18 cellular contexts compared by ENCODE assay signal in genomic region chr2:135965756-135966155, GRCh38.
"Had no signal": no experiment of that assay in that cellular context is flagged by ENCODE, and none has a peak within 500 bp of the region (broad histone marks: within the 10 kb centered on the region; RNA-seq: fewer than 3 reads in every experiment).

No MANE protein-coding gene starts in this region.

- DNase-seq: activated CD4-positive, alpha-beta T cell treated with anti-CD3 and anti-CD28 coated beads for 1 hour; activated CD4-positive, alpha-beta T cell treated with anti-CD3 and anti-CD28 coated beads, Interleukin-2, amount 50 U/mL, for 48 hours; activated gamma-delta T cell; activated T-cell treated with anti-CD3 and anti-CD28 coated beads, Interleukin-2, amount 50 U/mL, for 24 hours; anterior cingulate cortex; brain microvascular endothelial cell; cortex of kidney; effector CD4-positive, alpha-beta T cell; esophagus squamous epithelium; islet precursor cell; naive B cell; stimulated activated CD4-positive, alpha-beta T cell treated with anti-CD3 and anti-CD28 coated beads, Interleukin-15, amount 100 ng/mL, for 24 hours; stimulated activated CD4-positive, alpha-beta T cell treated with anti-CD3 and anti-CD28 coated beads, Interleukin-4, amount 100 ng/mL, for 1 hour; stimulated activated naive B cell treated with anti-CD40 and anti-IgM and Interleukin-4, amounts not matched to agents 10 μg/mL and 1 μg/mL and 100 μg/mL, for 72 hours; tibial artery; uterus had no signal

- H3K4me1 ChIP-seq: tibial artery, uterus had no signal

- ATAC-seq: stimulated activated naive B cell treated with anti-CD40 and anti-IgM and Interleukin-4, amounts not matched to agents 10 μg/mL and 1 μg/mL and 100 μg/mL, for 72 hours had no signal

- H3K27ac Mint-ChIP-seq: activated T-cell treated with anti-CD3 and anti-CD28 coated beads, Interleukin-2, amount 50 U/mL, for 24 hours; stimulated activated naive B cell treated with anti-CD40 and anti-IgM and Interleukin-4, amounts not matched to agents 10 μg/mL and 1 μg/mL and 100 μg/mL, for 72 hours had no signal

- H3K4me3 ChIP-seq: esophagus squamous epithelium, hepatocyte, tibial artery, uterus had no signal

- H3K36me3 ChIP-seq: brain microvascular endothelial cell, uterus had no signal

- H3K27ac ChIP-seq: brain microvascular endothelial cell, esophagus squamous epithelium, hepatocyte, tibial artery, uterus had no signal

- H3K27me3 Mint-ChIP-seq: activated T-cell treated with anti-CD3 and anti-CD28 coated beads, Interleukin-2, amount 50 U/mL, for 24 hours; central memory CD8-positive, alpha-beta T cell; naive B cell; stimulated activated naive B cell treated with anti-CD40 and anti-IgM and Interleukin-4, amounts not matched to agents 10 μg/mL and 1 μg/mL and 100 μg/mL, for 72 hours had no signal

- H3K27me3 ChIP-seq: brain microvascular endothelial cell, esophagus squamous epithelium, hepatocyte, tibial artery, uterus had no signal

- H3K4me3 Mint-ChIP-seq: activated T-cell treated with anti-CD3 and anti-CD28 coated beads, Interleukin-2, amount 50 U/mL, for 24 hours; central memory CD8-positive, alpha-beta T cell; naive B cell; stimulated activated naive B cell treated with anti-CD40 and anti-IgM and Interleukin-4, amounts not matched to agents 10 μg/mL and 1 μg/mL and 100 μg/mL, for 72 hours had no signal

- H3K9me3 ChIP-seq: esophagus squamous epithelium, tibial artery, uterus had no signal

- H3K9me3 Mint-ChIP-seq: activated T-cell treated with anti-CD3 and anti-CD28 coated beads, Interleukin-2, amount 50 U/mL, for 24 hours; central memory CD8-positive, alpha-beta T cell; naive B cell; stimulated activated naive B cell treated with anti-CD40 and anti-IgM and Interleukin-4, amounts not matched to agents 10 μg/mL and 1 μg/mL and 100 μg/mL, for 72 hours had no signal
